Comparison of ENCODE assay signal across 9 cellular contexts in genomic region chr14:61145258-61145902, GRCh38.
A peak's percentile ranks its signal among the peaks of the same experiment; 100 is the strongest.
DNase-seq lines count a peak whose midpoint lies in the region; FAIRE-seq and TF ChIP-seq lines count a peak whose summit lies in the region.
"Had no signal": no experiment of that assay in that cellular context is flagged by ENCODE, and none has a peak within 500 bp of the region (broad histone marks: within the 10 kb centered on the region; RNA-seq: fewer than 3 reads in every experiment).

No MANE protein-coding gene starts in this region.

- no peak for FAIRE-seq in D721Med (lab: Jason Lieb, UNC)

- peaks cover 40% of the 10 kb centered on the region for H3K4me1 ChIP-seq in A673 (ENCODE audit: insufficient read depth, low read length, poor library complexity, severe bottlenecking)
- no peaks in the 10 kb centered on the region for H3K4me1 ChIP-seq in mucosa of rectum (ENCODE audit: control insufficient read depth in 2 of 2, insufficient read depth in 2 of 2, low read length in 2 of 2)
- H3K4me1 ChIP-seq: BLaER1 treated with 17β-estradiol and CSF1 and Interleukin-3, amounts not matched to agents 10 nM and 100 nM had no signal

- POLR2A ChIA-PET in A673 (lab: Charles Lee; ENCODE audit: low non-redundant PET) = no interaction called here

- intact Hi-C loops in A673 (cut with micrococcal nuclease; ENCODE audit: unreplicated experiment) = loop anchor here (5.0 to 10.0 kb wide), 2 partner anchors 38 to 109 kb away; no protein-coding TSS in a partner anchor

- no peak overlapping the region for H3K9ac ChIP-seq in mucosa of rectum (ENCODE audit: low read depth in 1 of 2, low read length in 2 of 2)
- H3K9ac ChIP-seq: BLaER1 treated with 17β-estradiol and CSF1 and Interleukin-3, amounts not matched to agents 10 nM and 100 nM had no signal

- TF ChIP-seq CTCF in A673 (conservative IDR thresholded peaks at IDR 0.05; ENCODE audit: low read depth, low read length) (no peak), choroid plexus epithelial cell (conservative IDR thresholded peaks at IDR 0.05; ENCODE audit: low read depth, low read length) (no peak), D721Med (IDR thresholded peaks at IDR 0.05; ENCODE audit: insufficient read depth, missing control alignments) (no peak)

- DNase-seq in A673 (ENCODE audit: low spot score) = peak; percentile 86
- peak; percentile 56 for DNase-seq in NCI-H187 treated with DMSO at 0.1 percent for 48 hours (lab: John Stamatoyannopoulos, UW)
- DNase-seq in choroid plexus epithelial cell (ENCODE audit: low read depth) = peak; percentile 95
- DNase-seq in D721Med (ENCODE audit: insufficient read length, low spot score) = no peak
- no peak for DNase-seq in stimulated activated CD4-positive, alpha-beta T cell treated with anti-CD3 and anti-CD28 coated beads, Interleukin-1b, Interleukin-23, amount 100 ng/mL, for 48 hours
- DNase-seq in GM19238 (ENCODE audit: insufficient read length, low spot score) = no peak
- DNase-seq in stimulated activated CD4-positive, alpha-beta T cell treated with anti-CD3 and anti-CD28 coated beads, Interleukin-12 subunit alpha, Interleukin-12 subunit beta, amount 100 ng/mL, for 4 hours = no peak

- no TSS peak for BruUV-seq in A673 (replicated peaks; lab: Mats Ljungman, UMichigan)

- H3K27me3 ChIP-seq in A673 (replicated peaks; ENCODE audit: insufficient read depth, low read depth, low read length, poor library complexity) (no peaks in the 10 kb centered on the region), mucosa of rectum (ENCODE audit: control insufficient read depth in 2 of 2, insufficient read depth in 2 of 2, low read length in 2 of 2) (no peaks in the 10 kb centered on the region)
- H3K27me3 ChIP-seq: BLaER1 treated with 17β-estradiol and CSF1 and Interleukin-3, amounts not matched to agents 10 nM and 100 nM had no signal

- H3K27ac ChIP-seq in A673 (ENCODE audit: low read depth, low read length, poor library complexity, severe bottlenecking) (peak overlapping the region; percentile 62), mucosa of rectum (ENCODE audit: low read depth in 2 of 2, low read length in 2 of 2) (peak overlapping the region; percentile 12 to 28)
- H3K27ac ChIP-seq: BLaER1 treated with 17β-estradiol and CSF1 and Interleukin-3, amounts not matched to agents 10 nM and 100 nM had no signal

- H3K4me3 ChIP-seq in A673 (ENCODE audit: low read depth, low read length, poor library complexity, severe bottlenecking) (no peak overlapping the region), choroid plexus epithelial cell (ENCODE audit: low read depth, low read length) (no peak overlapping the region), mucosa of rectum (ENCODE audit: low read length in 2 of 2) (no peak overlapping the region)
- H3K4me3 ChIP-seq: BLaER1 treated with 17β-estradiol and CSF1 and Interleukin-3, amounts not matched to agents 10 nM and 100 nM had no signal

- CTCF ChIA-PET in A673 (lab: Charles Lee) = interaction anchor here (1.5 kb wide), 1 partner anchor 29 kb away, joined by 3 read pairs; no protein-coding TSS in a partner anchor

- peaks cover 17% of the 10 kb centered on the region for H3K9me3 ChIP-seq in A673 (ENCODE audit: low read depth, low read length, poor library complexity, severe bottlenecking)
- no peaks in the 10 kb centered on the region for H3K9me3 ChIP-seq in mucosa of rectum (ENCODE audit: control insufficient read depth in 2 of 2, low read length in 2 of 2)

- no peaks in the 10 kb centered on the region for H3K36me3 ChIP-seq in A673 (ENCODE audit: insufficient read depth, low read length, poor library complexity, severe bottlenecking)
- no peaks in the 10 kb centered on the region for H3K36me3 ChIP-seq in mucosa of rectum (ENCODE audit: control insufficient read depth in 2 of 2, insufficient read depth in 2 of 2, low read length in 2 of 2)

Comparison
In these comparisons a context has a peak if more than half of its experiments do, and no peak if none do; other contexts are left out.
1. DNase-seq: peak in A673 (single experiment), NCI-H187 treated with DMSO at 0.1 percent for 48 hours (single experiment) and choroid plexus epithelial cell (single experiment); none in D721Med (single experiment), stimulated activated CD4-positive, alpha-beta T cell treated with anti-CD3 and anti-CD28 coated beads, Interleukin-1b, Interleukin-23, amount 100 ng/mL, for 48 hours (single experiment), GM19238 (single experiment) and stimulated activated CD4-positive, alpha-beta T cell treated with anti-CD3 and anti-CD28 coated beads, Interleukin-12 subunit alpha, Interleukin-12 subunit beta, amount 100 ng/mL, for 4 hours (single experiment).